ENCODE assay signal across 2 cellular contexts in genomic region chr7:99930376-99930775, GRCh38.
TF ChIP-seq lines count a peak whose summit lies in the region.

No MANE protein-coding gene starts in this region.

TF ChIP-seq in K562, 482 proteins besides CTCF, POLR2A, EP300 and RAD21:
- TF ChIP-seq, protein P1, sequence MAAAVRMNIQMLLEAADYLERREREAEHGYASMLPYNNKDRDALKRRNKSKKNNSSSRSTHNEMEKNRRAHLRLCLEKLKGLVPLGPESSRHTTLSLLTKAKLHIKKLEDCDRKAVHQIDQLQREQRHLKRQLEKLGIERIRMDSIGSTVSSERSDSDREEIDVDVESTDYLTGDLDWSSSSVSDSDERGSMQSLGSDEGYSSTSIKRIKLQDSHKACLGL (CRISPR knock-in tag; IDR thresholded peaks at IDR 0.05; ENCODE audit: borderline replicate concordance, poor library complexity, severe bottlenecking) = no peak
- no peak for TF ChIP-seq DNMT1 (IDR thresholded peaks at IDR 0.05)
- no peak for TF ChIP-seq ZFPM2 (CRISPR knock-in tag; IDR thresholded peaks at IDR 0.05)
- no peak for TF ChIP-seq BMI1 (IDR thresholded peaks at IDR 0.05; ENCODE audit: low read length)
- TF ChIP-seq TCF7L2 (IDR thresholded peaks at IDR 0.05; ENCODE audit: low read depth, low read length) = no peak
- no peak for TF ChIP-seq BACH1 (tag; IDR thresholded peaks at IDR 0.05)
- no peak for TF ChIP-seq POLR3A (IDR thresholded peaks at IDR 0.05; ENCODE audit: borderline replicate concordance, extremely low read depth, insufficient read depth, insufficient read length)
- no peak for TF ChIP-seq KDM5B (IDR thresholded peaks at IDR 0.05; ENCODE audit: insufficient replicate concordance, low read depth, low read length)
- no peak for TF ChIP-seq ZBTB1 (CRISPR knock-in tag; IDR thresholded peaks at IDR 0.05; ENCODE audit: borderline replicate concordance, low read depth)
- no peak for TF ChIP-seq ZBTB5 (IDR thresholded peaks at IDR 0.05)

TF ChIP-seq in HEK293T, 16 proteins besides CTCF, POLR2A, EP300 and RAD21:
- no peak for TF ChIP-seq ELF4 (IDR thresholded peaks at IDR 0.05)
- no peak for TF ChIP-seq HDGF (IDR thresholded peaks at IDR 0.05; ENCODE audit: borderline replicate concordance)
- TF ChIP-seq TARDBP (IDR thresholded peaks at IDR 0.05) = no peak
- TF ChIP-seq NFRKB (IDR thresholded peaks at IDR 0.05) = no peak
- no peak for TF ChIP-seq SUZ12 (IDR thresholded peaks at IDR 0.05)
TF ChIP-seq in HEK293T: peak in this region for 0.
